In the genomic region with DNA sequence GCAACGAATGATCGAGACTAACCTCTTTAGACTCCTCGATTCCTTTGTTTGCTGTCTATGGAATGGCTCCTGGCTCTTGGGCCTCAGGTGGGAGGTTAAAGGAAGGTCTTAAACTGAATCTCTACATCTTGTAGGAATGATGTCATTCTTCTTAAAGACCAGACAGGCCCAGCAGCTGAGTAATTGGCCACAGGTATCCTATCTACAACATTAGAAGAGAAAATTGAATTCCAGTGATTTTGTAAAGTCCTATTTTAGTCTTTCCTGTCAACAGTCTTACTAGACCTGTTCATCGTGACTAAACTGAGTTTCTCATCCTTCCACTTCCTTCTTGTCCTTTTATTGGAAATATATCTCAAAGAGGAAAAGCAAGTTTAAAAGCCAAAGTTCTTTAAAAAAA, we compare ENCODE assay signal across 1 cellular context.
TF ChIP-seq lines count a peak whose summit lies in the region.

No MANE protein-coding gene starts in this region.

TF ChIP-seq in GM23338, 12 proteins besides CTCF, POLR2A, EP300 and RAD21 (continued from another document):
- TF ChIP-seq, protein P1, sequence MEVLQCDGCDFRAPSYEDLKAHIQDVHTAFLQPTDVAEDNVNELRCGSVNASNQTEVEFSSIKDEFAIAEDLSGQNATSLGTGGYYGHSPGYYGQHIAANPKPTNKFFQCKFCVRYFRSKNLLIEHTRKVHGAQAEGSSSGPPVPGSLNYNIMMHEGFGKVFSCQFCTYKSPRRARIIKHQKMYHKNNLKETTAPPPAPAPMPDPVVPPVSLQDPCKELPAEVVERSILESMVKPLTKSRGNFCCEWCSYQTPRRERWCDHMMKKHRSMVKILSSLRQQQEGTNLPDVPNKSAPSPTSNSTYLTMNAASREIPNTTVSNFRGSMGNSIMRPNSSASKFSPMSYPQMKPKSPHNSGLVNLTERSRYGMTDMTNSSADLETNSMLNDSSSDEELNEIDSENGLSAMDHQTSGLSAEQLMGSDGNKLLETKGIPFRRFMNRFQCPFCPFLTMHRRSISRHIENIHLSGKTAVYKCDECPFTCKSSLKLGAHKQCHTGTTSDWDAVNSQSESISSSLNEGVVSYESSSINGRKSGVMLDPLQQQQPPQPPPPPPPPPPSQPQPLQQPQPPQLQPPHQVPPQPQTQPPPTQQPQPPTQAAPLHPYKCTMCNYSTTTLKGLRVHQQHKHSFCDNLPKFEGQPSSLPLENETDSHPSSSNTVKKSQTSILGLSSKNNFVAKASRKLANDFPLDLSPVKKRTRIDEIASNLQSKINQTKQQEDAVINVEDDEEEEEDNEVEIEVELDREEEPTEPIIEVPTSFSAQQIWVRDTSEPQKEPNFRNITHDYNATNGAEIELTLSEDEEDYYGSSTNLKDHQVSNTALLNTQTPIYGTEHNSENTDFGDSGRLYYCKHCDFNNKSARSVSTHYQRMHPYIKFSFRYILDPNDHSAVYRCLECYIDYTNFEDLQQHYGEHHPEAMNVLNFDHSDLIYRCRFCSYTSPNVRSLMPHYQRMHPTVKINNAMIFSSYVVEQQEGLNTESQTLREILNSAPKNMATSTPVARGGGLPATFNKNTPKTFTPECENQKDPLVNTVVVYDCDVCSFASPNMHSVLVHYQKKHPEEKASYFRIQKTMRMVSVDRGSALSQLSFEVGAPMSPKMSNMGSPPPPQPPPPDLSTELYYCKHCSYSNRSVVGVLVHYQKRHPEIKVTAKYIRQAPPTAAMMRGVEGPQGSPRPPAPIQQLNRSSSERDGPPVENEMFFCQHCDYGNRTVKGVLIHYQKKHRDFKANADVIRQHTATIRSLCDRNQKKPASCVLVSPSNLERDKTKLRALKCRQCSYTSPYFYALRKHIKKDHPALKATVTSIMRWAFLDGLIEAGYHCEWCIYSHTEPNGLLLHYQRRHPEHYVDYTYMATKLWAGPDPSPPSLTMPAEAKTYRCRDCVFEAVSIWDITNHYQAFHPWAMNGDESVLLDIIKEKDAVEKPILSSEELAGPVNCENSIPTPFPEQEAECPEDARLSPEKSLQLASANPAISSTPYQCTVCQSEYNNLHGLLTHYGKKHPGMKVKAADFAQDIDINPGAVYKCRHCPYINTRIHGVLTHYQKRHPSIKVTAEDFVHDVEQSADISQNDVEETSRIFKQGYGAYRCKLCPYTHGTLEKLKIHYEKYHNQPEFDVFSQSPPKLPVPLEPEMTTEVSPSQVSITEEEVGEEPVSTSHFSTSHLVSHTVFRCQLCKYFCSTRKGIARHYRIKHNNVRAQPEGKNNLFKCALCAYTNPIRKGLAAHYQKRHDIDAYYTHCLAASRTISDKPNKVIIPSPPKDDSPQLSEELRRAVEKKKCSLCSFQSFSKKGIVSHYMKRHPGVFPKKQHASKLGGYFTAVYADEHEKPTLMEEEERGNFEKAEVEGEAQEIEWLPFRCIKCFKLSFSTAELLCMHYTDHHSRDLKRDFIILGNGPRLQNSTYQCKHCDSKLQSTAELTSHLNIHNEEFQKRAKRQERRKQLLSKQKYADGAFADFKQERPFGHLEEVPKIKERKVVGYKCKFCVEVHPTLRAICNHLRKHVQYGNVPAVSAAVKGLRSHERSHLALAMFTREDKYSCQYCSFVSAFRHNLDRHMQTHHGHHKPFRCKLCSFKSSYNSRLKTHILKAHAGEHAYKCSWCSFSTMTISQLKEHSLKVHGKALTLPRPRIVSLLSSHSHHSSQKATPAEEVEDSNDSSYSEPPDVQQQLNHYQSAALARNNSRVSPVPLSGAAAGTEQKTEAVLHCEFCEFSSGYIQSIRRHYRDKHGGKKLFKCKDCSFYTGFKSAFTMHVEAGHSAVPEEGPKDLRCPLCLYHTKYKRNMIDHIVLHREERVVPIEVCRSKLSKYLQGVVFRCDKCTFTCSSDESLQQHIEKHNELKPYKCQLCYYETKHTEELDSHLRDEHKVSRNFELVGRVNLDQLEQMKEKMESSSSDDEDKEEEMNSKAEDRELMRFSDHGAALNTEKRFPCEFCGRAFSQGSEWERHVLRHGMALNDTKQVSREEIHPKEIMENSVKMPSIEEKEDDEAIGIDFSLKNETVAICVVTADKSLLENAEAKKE (CRISPR knock-in tag; IDR thresholded peaks at IDR 0.05) = no peak
- TF ChIP-seq STAT1 (IDR thresholded peaks at IDR 0.05; ENCODE audit: unreplicated experiment) (no peak), ZNF331 (CRISPR knock-in tag; IDR thresholded peaks at IDR 0.05; ENCODE audit: low read depth) (no peak), CREB1 (CRISPR knock-in tag; IDR thresholded peaks at IDR 0.05; ENCODE audit: low read depth) (no peak)
- TF ChIP-seq, protein P2, sequence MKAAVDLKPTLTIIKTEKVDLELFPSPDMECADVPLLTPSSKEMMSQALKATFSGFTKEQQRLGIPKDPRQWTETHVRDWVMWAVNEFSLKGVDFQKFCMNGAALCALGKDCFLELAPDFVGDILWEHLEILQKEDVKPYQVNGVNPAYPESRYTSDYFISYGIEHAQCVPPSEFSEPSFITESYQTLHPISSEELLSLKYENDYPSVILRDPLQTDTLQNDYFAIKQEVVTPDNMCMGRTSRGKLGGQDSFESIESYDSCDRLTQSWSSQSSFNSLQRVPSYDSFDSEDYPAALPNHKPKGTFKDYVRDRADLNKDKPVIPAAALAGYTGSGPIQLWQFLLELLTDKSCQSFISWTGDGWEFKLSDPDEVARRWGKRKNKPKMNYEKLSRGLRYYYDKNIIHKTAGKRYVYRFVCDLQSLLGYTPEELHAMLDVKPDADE (IDR thresholded peaks at IDR 0.05) = no peak
